Comparison of ENCODE assay signal across 7 cellular contexts in genomic region chr5:96935556-96936430, GRCh38.
DNase-seq lines count a peak whose midpoint lies in the region; ATAC-seq, FAIRE-seq and TF ChIP-seq lines count a peak whose summit lies in the region.

Gene LNPEP, plus strand, starts transcription at chr5:96936080. Its CDS starts 76 bp downstream, at chr5:96936156.

- peak; percentile 58 for DNase-seq in GM18507 (ENCODE audit: extremely low spot score, insufficient read length, low read depth)
- peak; percentile 95 to 96 for DNase-seq in NCI-H2081 (lab: John Stamatoyannopoulos, UW)
- DNase-seq in T1000 (lab: John Stamatoyannopoulos, UW) = peak; percentile 91
- DNase-seq in astrocyte of the spinal cord (ENCODE audit: low read depth, low spot score) = peak; percentile 98
- peak; percentile 96 to 97 for DNase-seq in hippocampal formation (lab: John Stamatoyannopoulos, UW)
- peak; percentile 95 for DNase-seq in retinal pigment epithelial cell (ENCODE audit: low read depth)

- no peak for FAIRE-seq in GM18507 (lab: Jason Lieb, UNC)

- ATAC-seq in HG03025 (IDR thresholded peaks at IDR 0.05; ENCODE audit: low FRiP score, unreplicated experiment) = peak; percentile 53

- in situ Hi-C loops in astrocyte of the spinal cord (cut with HindIII; ENCODE audit: low sequenced_read_pairs) = no loop called here

- H3K4me3 ChIP-seq in astrocyte of the spinal cord (ENCODE audit: low read depth, low read length) (peak within 1 kb of the TSS; percentile 74), retinal pigment epithelial cell (ENCODE audit: low read length) (peak within 1 kb of the TSS; percentile 84)

- TF ChIP-seq CTCF in astrocyte of the spinal cord (IDR thresholded peaks at IDR 0.05; ENCODE audit: low read depth, low read length) (no peak), retinal pigment epithelial cell (conservative IDR thresholded peaks at IDR 0.05; ENCODE audit: low read depth, low read length) (no peak)

Comparison
In these comparisons a context has a peak if more than half of its experiments do, and no peak if none do; other contexts are left out.
1. Peak in every context shown above with its lines: DNase-seq, ATAC-seq and H3K4me3 ChIP-seq.